ENCODE assay signal across 12 cellular contexts in the genomic region with DNA sequence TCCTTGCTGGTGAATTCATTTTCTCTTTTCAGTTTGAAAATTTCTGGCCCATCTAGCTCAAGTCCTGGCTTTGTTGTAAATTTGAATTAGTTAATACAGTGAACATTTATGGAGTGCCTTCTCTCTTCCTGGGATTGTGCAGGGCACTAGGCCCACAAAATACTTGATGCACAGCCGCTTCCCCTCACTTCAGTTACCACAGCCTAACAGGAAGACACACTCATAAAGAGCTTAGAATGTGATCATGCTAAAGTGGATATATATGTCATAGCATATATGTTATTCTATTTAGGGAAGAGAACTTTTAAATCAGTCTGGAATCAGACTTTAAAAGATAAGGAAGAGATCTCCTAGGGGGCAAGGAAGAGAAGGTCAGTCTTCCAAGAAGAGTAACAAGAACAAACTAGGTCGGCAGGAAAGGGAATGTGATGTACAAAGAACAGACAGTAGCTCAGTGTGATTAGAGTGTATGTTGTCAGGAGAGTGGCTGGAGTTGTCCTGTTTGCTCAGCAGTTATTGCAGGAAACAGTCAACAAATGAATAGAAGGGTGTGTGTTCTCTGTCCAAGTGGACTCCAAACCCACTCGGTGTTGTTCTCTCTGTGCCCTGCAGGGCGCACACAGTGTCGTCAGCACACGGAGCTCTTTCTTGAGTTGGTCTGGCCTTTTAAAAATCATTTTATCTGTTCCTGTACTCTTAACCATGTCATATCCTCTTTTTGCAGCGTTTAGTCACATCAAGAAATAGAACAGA.
DNase-seq lines count a peak whose midpoint lies in the region; ATAC-seq and TF ChIP-seq lines count a peak whose summit lies in the region.
"Had no signal": no experiment of that assay in that cellular context is flagged by ENCODE, and none has a peak within 500 bp of the region (broad histone marks: within the 10 kb centered on the region; RNA-seq: fewer than 3 reads in every experiment).

No MANE protein-coding gene starts in this region.

- H3K9me3 ChIP-seq in mucosa of descending colon = no peaks in the 10 kb centered on the region
- no peaks in the 10 kb centered on the region for H3K9me3 ChIP-seq in esophagus squamous epithelium

- H3K36me3 ChIP-seq in mucosa of descending colon (ENCODE audit: low read depth) (no peaks in the 10 kb centered on the region), esophagus squamous epithelium (peaks cover 0 to 32% (median 0%) of the 10 kb centered on the region in 3 donors)

- H3K4me1 ChIP-seq in mucosa of descending colon (ENCODE audit: low read depth) (no peaks in the 10 kb centered on the region), esophagus squamous epithelium (peaks cover 0 to 26% (median 0%) of the 10 kb centered on the region in 3 donors)

- peak overlapping the region in 2 of 4 donors; percentile 5 to 25 for H3K27ac ChIP-seq in esophagus squamous epithelium

- H3K4me1 Mint-ChIP-seq in endothelial cell (ENCODE audit: unreplicated experiment) = peaks cover 26% of the 10 kb centered on the region

- ATAC-seq in mucosa of descending colon (peak; percentile 97), HG03571 (IDR thresholded peaks at IDR 0.05; ENCODE audit: unreplicated experiment) (no peak)

- no peak overlapping the region for H3K4me3 Mint-ChIP-seq in endothelial cell (ENCODE audit: unreplicated experiment)

- peak overlapping the region; percentile 86 for H3K27ac Mint-ChIP-seq in endothelial cell (ENCODE audit: unreplicated experiment)

- H3K36me3 Mint-ChIP-seq in endothelial cell (ENCODE audit: low read depth, unreplicated experiment) = peaks cover 31% of the 10 kb centered on the region

- H3K4me3 ChIP-seq in mucosa of descending colon = no peak overlapping the region
- H3K4me3 ChIP-seq in esophagus squamous epithelium = no peak overlapping the region

- H3K9me3 Mint-ChIP-seq in endothelial cell (ENCODE audit: unreplicated experiment) = no peaks in the 10 kb centered on the region

- no peaks in the 10 kb centered on the region for H3K27me3 ChIP-seq in esophagus squamous epithelium

- DNase-seq in ELR (ENCODE audit: low read depth) (peak; percentile 20), NCI-H510A treated with DMSO at 0.1 percent for 48 hours (lab: John Stamatoyannopoulos, UW) (peak; percentile 76), endothelial cell (ENCODE audit: low spot score) (peak; percentile 12), mucosa of descending colon (peak; percentile 52 to 62 (median 53)), HUDEP-2 (lab: John Stamatoyannopoulos, UW; ENCODE audit: unreplicated experiment in 76 of 76) (no peak), NCI-H2196 treated with DMSO at 0.1 percent for 48 hours (lab: John Stamatoyannopoulos, UW; ENCODE audit: unreplicated experiment) (no peak), esophagus squamous epithelium (lab: John Stamatoyannopoulos, UW) (no peak)
- DNase-seq: activated CD4-positive, alpha-beta T cell treated with anti-CD3 and anti-CD28 coated beads for 48 hours; amniotic stem cell; EL; OCI-M1 had no signal

- peak; percentile 62 for TF ChIP-seq CTCF in endothelial cell (IDR thresholded peaks at IDR 0.05; ENCODE audit: unreplicated experiment)
- peak; percentile 50 for TF ChIP-seq CTCF in mucosa of descending colon (IDR thresholded peaks at IDR 0.05)
- TF ChIP-seq CTCF in esophagus squamous epithelium (IDR thresholded peaks at IDR 0.05) = no peak

- no peak for TF ChIP-seq POLR2A in esophagus squamous epithelium (IDR thresholded peaks at IDR 0.05)

- WGBS in esophagus squamous epithelium, 2 donors = 73 to 77% methylated on average over 7 of the region's 7 CpGs

- peaks cover 4% of the 10 kb centered on the region for H3K27me3 Mint-ChIP-seq in endothelial cell (ENCODE audit: unreplicated experiment)

- intact Hi-C loops in mucosa of descending colon (cut with DNase I, micrococcal nuclease) = loop anchor here in 1 of 2 donors (10.0 kb wide), 1 partner anchor 52 kb away; no protein-coding TSS in a partner anchor
- intact Hi-C loops in esophagus squamous epithelium (cut with DNase I) = no loop called here

Comparison
In these comparisons a context has a peak if more than half of its experiments do, and no peak if none do; other contexts are left out.
1. DNase-seq: peak in ELR (single experiment), NCI-H510A treated with DMSO at 0.1 percent for 48 hours (single experiment), endothelial cell (single experiment) and mucosa of descending colon (3 of 3); none in HUDEP-2 (0 of 76), NCI-H2196 treated with DMSO at 0.1 percent for 48 hours (single experiment) and esophagus squamous epithelium (single experiment).
2. CTCF ChIP-seq: peak in endothelial cell (single experiment) and mucosa of descending colon (single experiment); none in esophagus squamous epithelium (0 of 6).